ENCODE assay signal across 8 cellular contexts in the genomic region with DNA sequence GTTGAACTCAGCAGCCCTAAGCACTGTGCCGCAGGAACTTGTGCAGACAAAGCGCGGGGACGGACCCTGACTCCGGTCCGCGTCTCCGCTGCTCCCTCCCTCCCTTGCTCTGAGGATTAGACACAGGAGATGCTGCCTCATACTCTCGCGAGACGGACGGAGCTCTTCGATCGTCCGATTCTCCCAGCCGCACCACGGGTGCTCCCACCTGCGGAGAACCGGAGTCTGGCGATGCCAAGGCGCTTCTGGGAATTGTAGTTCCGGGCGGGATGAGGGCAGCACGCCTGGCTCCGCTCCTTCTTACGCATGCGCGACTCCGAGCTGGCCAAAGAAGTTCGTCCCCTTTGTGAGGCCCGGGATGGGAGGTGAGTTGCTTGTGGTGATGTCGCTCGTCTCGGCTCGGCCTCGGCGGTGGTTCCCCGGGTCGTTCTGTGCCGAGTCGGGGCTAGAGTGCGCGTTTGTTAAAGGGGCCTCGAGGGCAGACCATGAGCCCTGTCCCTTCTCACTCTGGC. TPM values are rescaled to one million over a fixed set of nuclear protein-coding genes. Genes with fewer than 3 reads are reported as not detected.
A peak's percentile ranks its signal among the peaks of the same experiment; 100 is the strongest.
DNase-seq lines count a peak whose midpoint lies in the region; ATAC-seq and TF ChIP-seq lines count a peak whose summit lies in the region.
"Not testable (repeated sequence)": the region's sequence is repeated elsewhere in the genome, so short reads cannot be mapped to it uniquely, and the experiment has no call there.

A gene (plus strand): TSS at position 340 of the 512 bp plus-strand sequence. CDS start 578 bp downstream, outside the sequence.

- peak within 1 kb of the TSS; percentile 93 to 99 (median 97) for H3K4me3 Mint-ChIP-seq in CD4-positive, alpha-beta memory T cell

- H3K27me3 Mint-ChIP-seq in CD4-positive, alpha-beta memory T cell: not testable (repeated sequence)

- CTCF ChIA-PET in CD4-positive, alpha-beta memory T cell (lab: Charles Lee; ENCODE audit: partially characterized antibody): not testable (repeated sequence)

- H3K27me3 ChIP-seq in CD4-positive, alpha-beta memory T cell (ENCODE audit: insufficient read depth, low read length); dorsolateral prefrontal cortex; liver (ENCODE audit: control insufficient read depth in 4 of 4, insufficient read depth in 4 of 4, low read length in 3 of 4): not testable (repeated sequence)

- peaks cover 3 to 22% of the 10 kb centered on the region in 2 donors for H3K36me3 Mint-ChIP-seq in CD4-positive, alpha-beta memory T cell

- peaks cover 6 to 15% (median 12%) of the 10 kb centered on the region in 4 donors for H3K4me1 Mint-ChIP-seq in CD4-positive, alpha-beta memory T cell

- H3K4me3 ChIP-seq in CD4-positive, alpha-beta memory T cell (ENCODE audit: low read length in 2 of 2): peak within 1 kb of the TSS; percentile 61 to 70
- H3K4me3 ChIP-seq in dorsolateral prefrontal cortex: peak within 1 kb of the TSS; percentile 34 to 81 (median 66)
- H3K4me3 ChIP-seq in liver (ENCODE audit: low read depth in 1 of 3, low read length in 3 of 3): peak within 1 kb of the TSS; percentile 48 to 65 (median 49)

- not testable (repeated sequence) for H3K9me3 ChIP-seq in CD4-positive, alpha-beta memory T cell (ENCODE audit: control insufficient read depth in 1 of 2, low read length in 2 of 2); liver (ENCODE audit: control insufficient read depth in 4 of 4, low read length in 3 of 4)

- H3K9me3 Mint-ChIP-seq in CD4-positive, alpha-beta memory T cell: not testable (repeated sequence)

- not testable (repeated sequence) for TF ChIP-seq RAD21 in liver (IDR thresholded peaks at IDR 0.05)

- POLR2A ChIA-PET in CD4-positive, alpha-beta memory T cell (lab: Charles Lee; ENCODE audit: partially characterized antibody): interaction anchor here (1.1 kb wide), 1 partner anchor 16 kb away, joined by 6 read pairs; a partner anchor contains a TSS

- WGBS in liver: under 1% methylated on average over 44 of the region's 44 CpGs

- intact Hi-C loops in CD4-positive, alpha-beta memory T cell (cut with micrococcal nuclease): loop anchor here (1.0 kb wide), 1 partner anchor 15 kb away; a partner anchor contains a TSS
- intact Hi-C loops in dorsolateral prefrontal cortex (cut with DNase I): not testable (repeated sequence)

- peak in 26 of 56 donors; percentile 10 to 57 (median 29) for TF ChIP-seq CTCF in dorsolateral prefrontal cortex (IDR thresholded peaks at IDR 0.05 in 54 of 56, conservative IDR thresholded peaks at IDR 0.05 in 2 of 56; ENCODE audit: low read depth in 1 of 56, partially characterized antibody in 56 of 56)
- not testable (repeated sequence) for TF ChIP-seq CTCF in liver (IDR thresholded peaks at IDR 0.05; ENCODE audit: low read depth, low read length, missing input control)

- peak; percentile 99 for ATAC-seq in GM19455 (IDR thresholded peaks at IDR 0.05; ENCODE audit: unreplicated experiment)

- peak; percentile 89 to 98 (median 93) for DNase-seq in CD4-positive, alpha-beta memory T cell
- peak; percentile 100 for DNase-seq in HK-2 (ENCODE audit: unreplicated experiment)
- peak; percentile 90 for DNase-seq in NCI-H82 treated with DMSO at 0.1 percent for 48 hours (lab: John Stamatoyannopoulos, UW; ENCODE audit: unreplicated experiment)
- DNase-seq in activated CD4-positive, alpha-beta T cell treated with anti-CD3 and anti-CD28 coated beads, Interleukin-2, amount 50 U/mL, for 48 hours: peak; percentile 99
- peak; percentile 94 to 100 (median 100) for DNase-seq in dorsolateral prefrontal cortex
- DNase-seq in stimulated activated CD4-positive, alpha-beta T cell treated with anti-CD3 and anti-CD28 coated beads, Interleukin-4, amount 100 ng/mL, for 1 hour: peak; percentile 93

- peaks cover 10% of the 10 kb centered on the region for H3K4me1 ChIP-seq in CD4-positive, alpha-beta memory T cell (ENCODE audit: insufficient read depth, low read length)
- not testable (repeated sequence) for H3K4me1 ChIP-seq in liver (ENCODE audit: control insufficient read depth in 4 of 4, insufficient read depth in 4 of 4, low read length in 3 of 4)

- not testable (repeated sequence) for H3K9ac ChIP-seq in liver (ENCODE audit: low read depth in 1 of 2, low read length in 2 of 2)

- not testable (repeated sequence) for H3K36me3 ChIP-seq in CD4-positive, alpha-beta memory T cell (ENCODE audit: insufficient read depth, low read length); liver (ENCODE audit: control insufficient read depth in 4 of 4, insufficient read depth in 3 of 4, low read depth in 1 of 4, low read length in 3 of 4)

- peak within 1 kb of the TSS; percentile 60 for H3K27ac ChIP-seq in CD4-positive, alpha-beta memory T cell (ENCODE audit: low read depth, low read length)
- peak within 1 kb of the TSS in 54 of 59 donors; percentile 0 to 86 (median 72) for H3K27ac ChIP-seq in dorsolateral prefrontal cortex
- peak within 1 kb of the TSS in 1 of 2 donors; percentile 12 for H3K27ac ChIP-seq in liver (ENCODE audit: low read depth in 1 of 2, low read length in 2 of 2)

- H3K27ac Mint-ChIP-seq in CD4-positive, alpha-beta memory T cell: peak within 1 kb of the TSS; percentile 92 to 97 (median 96)

TF ChIP-seq in liver, 16 proteins besides CTCF, POLR2A, EP300 and RAD21:
- peak in 1 of 2 donors; percentile 7 for TF ChIP-seq HNF4A (conservative IDR thresholded peaks at IDR 0.05)
- TF ChIP-seq YY1 (IDR thresholded peaks at IDR 0.05): peak; percentile 69
- TF ChIP-seq, protein P1, sequence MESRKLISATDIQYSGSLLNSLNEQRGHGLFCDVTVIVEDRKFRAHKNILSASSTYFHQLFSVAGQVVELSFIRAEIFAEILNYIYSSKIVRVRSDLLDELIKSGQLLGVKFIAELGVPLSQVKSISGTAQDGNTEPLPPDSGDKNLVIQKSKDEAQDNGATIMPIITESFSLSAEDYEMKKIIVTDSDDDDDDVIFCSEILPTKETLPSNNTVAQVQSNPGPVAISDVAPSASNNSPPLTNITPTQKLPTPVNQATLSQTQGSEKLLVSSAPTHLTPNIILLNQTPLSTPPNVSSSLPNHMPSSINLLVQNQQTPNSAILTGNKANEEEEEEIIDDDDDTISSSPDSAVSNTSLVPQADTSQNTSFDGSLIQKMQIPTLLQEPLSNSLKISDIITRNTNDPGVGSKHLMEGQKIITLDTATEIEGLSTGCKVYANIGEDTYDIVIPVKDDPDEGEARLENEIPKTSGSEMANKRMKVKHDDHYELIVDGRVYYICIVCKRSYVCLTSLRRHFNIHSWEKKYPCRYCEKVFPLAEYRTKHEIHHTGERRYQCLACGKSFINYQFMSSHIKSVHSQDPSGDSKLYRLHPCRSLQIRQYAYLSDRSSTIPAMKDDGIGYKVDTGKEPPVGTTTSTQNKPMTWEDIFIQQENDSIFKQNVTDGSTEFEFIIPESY (IDR thresholded peaks at IDR 0.05): peak; percentile 99
- TF ChIP-seq, protein P2, sequence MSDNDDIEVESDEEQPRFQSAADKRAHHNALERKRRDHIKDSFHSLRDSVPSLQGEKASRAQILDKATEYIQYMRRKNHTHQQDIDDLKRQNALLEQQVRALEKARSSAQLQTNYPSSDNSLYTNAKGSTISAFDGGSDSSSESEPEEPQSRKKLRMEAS (IDR thresholded peaks at IDR 0.05): peak; percentile 57
- peak in 1 of 2 donors; percentile 85 for TF ChIP-seq GABPA (IDR thresholded peaks at IDR 0.05 in 1 of 2, conservative IDR thresholded peaks at IDR 0.05 in 1 of 2)

RNA-seq across cellular contexts. Expression of the gene that starts here (rescaled TPM):
- 10 to 100 TPM; 30.3 to 35.4 TPM for total RNA-seq in CD4-positive, alpha-beta memory T cell
- 10 to 100 TPM; 10.8 to 13.5 TPM for polyA plus RNA-seq in CD4-positive, alpha-beta memory T cell
- total RNA-seq in dorsolateral prefrontal cortex (10 to 100 TPM; 17.3 to 37.3 (median 27.6) TPM), liver (1 to 10 TPM; 6.8 to 7.5 TPM)
- polyA plus RNA-seq in liver: 1 to 10 TPM; 1.1 to 1.4 TPM

Comparison
In these comparisons a context has a peak if more than half of its experiments do, and no peak if none do; other contexts are left out.
1. RNA of the gene that starts here (polyA plus RNA-seq): 10.8 to 13.5 TPM in CD4-positive, alpha-beta memory T cell; 1.1 to 1.4 TPM in liver; every median in the first group is over 4 times any median in the second.
2. Peak in every context shown above with its lines, with median percentiles within 50 percentile points of each other: DNase-seq and H3K4me3 ChIP-seq.